In the genomic region with DNA sequence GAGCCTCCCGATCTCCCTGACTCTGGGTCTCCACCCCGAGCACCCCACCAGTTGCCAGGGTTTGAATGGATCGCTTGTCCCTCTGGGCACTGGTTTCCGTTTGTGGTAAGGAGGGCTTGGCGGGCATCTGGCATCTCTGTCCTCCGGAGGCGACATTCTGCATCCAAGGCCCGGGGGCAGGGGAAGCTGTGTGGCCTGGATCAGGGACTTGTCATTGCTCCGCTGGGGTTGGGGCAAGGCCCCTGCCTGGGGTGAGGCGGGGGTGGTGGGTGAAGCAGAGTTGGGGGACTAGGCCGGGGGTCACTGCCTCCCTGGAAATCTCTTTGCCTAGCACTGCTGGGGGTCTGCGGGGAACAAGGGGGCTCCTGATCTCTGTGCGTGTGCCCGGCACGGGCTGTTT, we compare ENCODE assay signal across 21 cellular contexts. TPM values are rescaled to one million over a fixed set of nuclear protein-coding genes. Genes with fewer than 3 reads are reported as not detected.
DNase-seq lines count a peak whose midpoint lies in the region; ATAC-seq, FAIRE-seq and TF ChIP-seq lines count a peak whose summit lies in the region.
"Had no signal": no experiment of that assay in that cellular context is flagged by ENCODE, and none has a peak within 500 bp of the region (broad histone marks: within the 10 kb centered on the region; RNA-seq: fewer than 3 reads in every experiment).

No MANE protein-coding gene starts in this region.

- H3K9me3 Mint-ChIP-seq in activated CD4-positive, alpha-beta T cell treated with anti-CD3 and anti-CD28 coated beads, Interleukin-2, amount 10 ng/mL, durations not matched to agents 7 days and 5 days: no peaks in the 10 kb centered on the region
- H3K9me3 Mint-ChIP-seq: CD4-positive, CD25-positive, alpha-beta regulatory T cell; CD8-positive, alpha-beta memory T cell had no signal

- no peak overlapping the region for H3K27ac Mint-ChIP-seq in activated CD4-positive, alpha-beta T cell treated with anti-CD3 and anti-CD28 coated beads, Interleukin-2, amount 10 ng/mL, durations not matched to agents 7 days and 5 days
- H3K27ac Mint-ChIP-seq: CD4-positive, CD25-positive, alpha-beta regulatory T cell; CD8-positive, alpha-beta memory T cell had no signal

- H3K36me3 ChIP-seq in SK-N-SH (replicated peaks in 1 of 2; ENCODE audit: control insufficient read depth in 1 of 2, insufficient read depth in 2 of 2, low read length in 1 of 2) (no peaks in the 10 kb centered on the region), BE2C (peaks cover 61% of the 10 kb centered on the region), H7 (replicated peaks; ENCODE audit: control insufficient read depth, insufficient read depth, low read length) (no peaks in the 10 kb centered on the region), H1 (ENCODE audit: control insufficient read depth in 2 of 4, insufficient read depth in 4 of 4, low read length in 3 of 4) (peaks cover 0 to 10% (median 1%) of the 10 kb centered on the region in 4 experiments; a peak in 3 of 8 replicates)

- H3K4me2 ChIP-seq in SK-N-SH: no peak overlapping the region
- no peak overlapping the region for H3K4me2 ChIP-seq in H1 (ENCODE audit: insufficient read depth in 1 of 2, low read depth in 2 of 2, low read length in 2 of 2)
- H3K4me2 ChIP-seq: A549 had no signal

- H3K4me1 Mint-ChIP-seq in activated CD4-positive, alpha-beta T cell treated with anti-CD3 and anti-CD28 coated beads, Interleukin-2, amount 10 ng/mL, durations not matched to agents 7 days and 5 days: no peaks in the 10 kb centered on the region
- H3K4me1 Mint-ChIP-seq: CD4-positive, CD25-positive, alpha-beta regulatory T cell; CD8-positive, alpha-beta memory T cell had no signal

- no peaks in the 10 kb centered on the region; the same call in 1 of the 2 replicates for H3K23me2 ChIP-seq in H1 (ENCODE audit: low read depth, low read length)

- peak overlapping the region; percentile 34 for H4K91ac ChIP-seq in H1 (replicated peaks; ENCODE audit: insufficient read length, low read length)

- H3K9me3 ChIP-seq in SK-N-SH (no peaks in the 10 kb centered on the region), BE2C (no peaks in the 10 kb centered on the region), H1 (ENCODE audit: insufficient read depth in 2 of 2, low read depth in 1 of 2, low read length in 1 of 2) (no peaks in the 10 kb centered on the region)
- H3K9me3 ChIP-seq: A549 had no signal

- POLR2A ChIA-PET in SK-N-SH (lab: Yijun Ruan, JAX): no interaction called here
- POLR2A ChIA-PET in H1 (lab: Charles Lee; ENCODE audit: partially characterized antibody): no interaction called here
- POLR2A ChIA-PET in activated CD4-positive, alpha-beta T cell treated with anti-CD3 and anti-CD28 coated beads, Interleukin-2, amount 10 ng/mL, durations not matched to agents 7 days and 5 days (lab: Charles Lee): no interaction called here

- CTCF ChIA-PET in SK-N-SH (lab: Yijun Ruan, JAX) (interaction anchor here (0.8 to 2.1 kb wide), 9 partner anchors 10 to 396 kb away, joined by 3 to 7 read pairs (median 4); no protein-coding TSS in a partner anchor), H1 (lab: Charles Lee; ENCODE audit: partially characterized antibody) (interaction anchor here (0.7 to 1.7 kb wide), 5 partner anchors 10 to 653 kb away, joined by 3 to 4 read pairs (median 3); no protein-coding TSS in a partner anchor)
- CTCF ChIA-PET in activated CD4-positive, alpha-beta T cell treated with anti-CD3 and anti-CD28 coated beads, Interleukin-2, amount 10 ng/mL, durations not matched to agents 7 days and 5 days (lab: Charles Lee): no interaction called here

- no peaks in the 10 kb centered on the region for H3K36me3 Mint-ChIP-seq in activated CD4-positive, alpha-beta T cell treated with anti-CD3 and anti-CD28 coated beads, Interleukin-2, amount 10 ng/mL, durations not matched to agents 7 days and 5 days (ENCODE audit: low read depth)
- H3K36me3 Mint-ChIP-seq: CD4-positive, CD25-positive, alpha-beta regulatory T cell; CD8-positive, alpha-beta memory T cell had no signal

- no peak overlapping the region for H3K56ac ChIP-seq in H1 (replicated peaks; ENCODE audit: insufficient read length, low read depth, low read length)

- H4K20me1 ChIP-seq in SK-N-SH (ENCODE audit: insufficient read depth) (no peaks in the 10 kb centered on the region), H1 (replicated peaks in 1 of 2; ENCODE audit: control insufficient read depth in 1 of 2, insufficient read depth in 2 of 2, low read length in 2 of 2) (peaks cover 2 to 31% of the 10 kb centered on the region in 2 experiments)

- H3K4me1 ChIP-seq in SK-N-SH (ENCODE audit: control insufficient read depth in 1 of 2, insufficient read depth in 2 of 2, low read depth in 1 of 2, low read length in 1 of 2) (peaks cover 0 to 42% of the 10 kb centered on the region in 2 experiments; a peak in 1 of 4 replicates), BE2C (peaks cover 67% of the 10 kb centered on the region), H1 (replicated peaks in 1 of 4; ENCODE audit: control insufficient read depth in 3 of 4, insufficient read depth in 4 of 4, low read length in 3 of 4) (peaks cover 11 to 38% (median 31%) of the 10 kb centered on the region in 4 experiments)
- H3K4me1 ChIP-seq: A549 had no signal

- no peak overlapping the region for H4K5ac ChIP-seq in H1 (ENCODE audit: insufficient read length, low read depth, low read length)

- H3K9ac ChIP-seq in SK-N-SH (no peak overlapping the region), H1 (replicated peaks in 1 of 4; ENCODE audit: extremely low read depth in 1 of 4, low read depth in 3 of 4, low read length in 3 of 4) (no peak overlapping the region)

- H2BK120ac ChIP-seq in H1 (replicated peaks; ENCODE audit: low read depth, low read length): no peak overlapping the region

- no peak overlapping the region for H3K14ac ChIP-seq in H1 (ENCODE audit: insufficient read length)

- no peak overlapping the region for H3K4me3 Mint-ChIP-seq in activated CD4-positive, alpha-beta T cell treated with anti-CD3 and anti-CD28 coated beads, Interleukin-2, amount 10 ng/mL, durations not matched to agents 7 days and 5 days
- H3K4me3 Mint-ChIP-seq: CD4-positive, CD25-positive, alpha-beta regulatory T cell; CD8-positive, alpha-beta memory T cell had no signal

- no peak overlapping the region for H3K23ac ChIP-seq in H1 (ENCODE audit: insufficient read length)

- no peak overlapping the region for H3K4me3 ChIP-seq in SK-N-SH (ENCODE audit: low read depth in 2 of 2, low read length in 1 of 2)
- H3K4me3 ChIP-seq in BE2C (ENCODE audit: low read depth, low read length): no peak overlapping the region
- no peak overlapping the region for H3K4me3 ChIP-seq in H7 (ENCODE audit: insufficient read depth, low read depth, low read length)
- H3K4me3 ChIP-seq in H1 (ENCODE audit: extremely low read depth in 1 of 4, insufficient read depth in 2 of 4, low read depth in 3 of 4, low read length in 4 of 4): no peak overlapping the region
- H3K4me3 ChIP-seq: A549, GM12878 had no signal

- no peak for TF ChIP-seq CTCF in SK-N-SH (IDR thresholded peaks at IDR 0.05)
- TF ChIP-seq CTCF in BE2C (IDR thresholded peaks at IDR 0.05; ENCODE audit: low read depth, low read length): no peak
- TF ChIP-seq CTCF in H1 (IDR thresholded peaks at IDR 0.05; ENCODE audit: control extremely low read depth in 1 of 3, insufficient read depth in 1 of 3, low read depth in 1 of 3, low read length in 3 of 3): no peak

- H3F3A ChIP-seq in SK-N-SH (replicated peaks; ENCODE audit: insufficient read depth): no peaks in the 10 kb centered on the region

- no peak overlapping the region for H2AK5ac ChIP-seq in H1 (ENCODE audit: low read depth, low read length)

- TF ChIP-seq RAD21 in SK-N-SH (IDR thresholded peaks at IDR 0.05; ENCODE audit: low read length) (no peak), H1 (IDR thresholded peaks at IDR 0.05 in 1 of 2, conservative IDR thresholded peaks at IDR 0.05 in 1 of 2; ENCODE audit: low read depth in 2 of 2, low read length in 2 of 2) (no peak)

- DNase-seq in SK-N-SH: peak; percentile 73
- DNase-seq in BE2C: peak; percentile 62
- peak; percentile 77 for DNase-seq in H7
- no peak for DNase-seq in H1 (ENCODE audit: low read depth in 1 of 2, low spot score in 2 of 2)
- DNase-seq in activated CD4-positive, alpha-beta T cell treated with anti-CD3 and anti-CD28 coated beads, Interleukin-2, amount 10 ng/mL, durations not matched to agents 7 days and 5 days: no peak
- DNase-seq in NCI-H1694 (lab: John Stamatoyannopoulos, UW): no peak
- DNase-seq: AML-193; CD4-positive, CD25-positive, alpha-beta regulatory T cell; CD8-positive, alpha-beta memory T cell; COR-L47; DMS 273 treated with DMSO at 0.1 percent for 48 hours; DMS53; DND-41; EL had no signal

- 70% methylated on average over 4 of the region's 15 CpGs for WGBS in SK-N-SH (ENCODE audit: low lambda C conversion rate)
- WGBS in H1 (ENCODE audit: extremely low coverage in 1 of 2, insufficient coverage in 1 of 2, insufficient read length in 1 of 2, insufficient replicate concordance in 2 of 2, low coverage in 1 of 2, low lambda C conversion rate in 2 of 2, missing lambda C conversion rate in 1 of 2), 2 experiments: 88% methylated on average over 4 of the region's 15 CpGs; no CpG with 5 or more reads in 1 of the 2 experiments

- H3K4ac ChIP-seq in H1 (replicated peaks; ENCODE audit: insufficient read length, low read depth, low read length): no peak overlapping the region

- no peaks in the 10 kb centered on the region for H3K9me2 ChIP-seq in SK-N-SH

- no peak overlapping the region for H2BK20ac ChIP-seq in H1 (ENCODE audit: low read length)

- no peak for TF ChIP-seq POLR2A in H1 (IDR thresholded peaks at IDR 0.05; ENCODE audit: control extremely low read depth in 1 of 2, low read depth in 2 of 2, low read length in 2 of 2)

- H2BK5ac ChIP-seq in H1 (ENCODE audit: low read depth, low read length): 0 out of 2 replicates have a peak overlapping the region, but pooled peaks have one; percentile 63

- FAIRE-seq in H1 (lab: Jason Lieb, UNC): no peak
- FAIRE-seq: A549, GM12878, GM19239, H54 had no signal

- H3K27me3 ChIP-seq in SK-N-SH (ENCODE audit: insufficient read depth) (no peaks in the 10 kb centered on the region), BE2C (no peaks in the 10 kb centered on the region), H7 (ENCODE audit: control insufficient read depth, insufficient read depth, low read length) (no peaks in the 10 kb centered on the region), H1 (replicated peaks in 1 of 4; ENCODE audit: control insufficient read depth in 3 of 4, extremely low read depth in 1 of 4, insufficient read depth in 3 of 4, low read length in 3 of 4) (no peaks in the 10 kb centered on the region)

- no peak overlapping the region for H2AFZ ChIP-seq in SK-N-SH (ENCODE audit: low read depth)
- no peak overlapping the region for H2AFZ ChIP-seq in H1 (ENCODE audit: low read length)

- H2BK15ac ChIP-seq in H1 (ENCODE audit: low read length): no peak overlapping the region

- H4K8ac ChIP-seq in H1 (ENCODE audit: extremely low read depth, insufficient read depth, low read length): no peak overlapping the region

- no peak overlapping the region for H2BK12ac ChIP-seq in H1 (ENCODE audit: low read depth, low read length)

- peak overlapping the region; percentile 48; the same call in 1 of the 2 replicates for H3K18ac ChIP-seq in H1 (ENCODE audit: extremely low read depth, low read length)

- H3K79me2 ChIP-seq in SK-N-SH (ENCODE audit: insufficient read depth) (no peaks in the 10 kb centered on the region), H1 (ENCODE audit: control insufficient read depth in 1 of 2, insufficient read depth in 2 of 2, low read length in 2 of 2) (peaks cover 0 to 6% of the 10 kb centered on the region in 2 experiments; a peak in 2 of 4 replicates)

- H3K27me3 Mint-ChIP-seq in activated CD4-positive, alpha-beta T cell treated with anti-CD3 and anti-CD28 coated beads, Interleukin-2, amount 10 ng/mL, durations not matched to agents 7 days and 5 days: no peaks in the 10 kb centered on the region
- H3K27me3 Mint-ChIP-seq: CD4-positive, CD25-positive, alpha-beta regulatory T cell; CD8-positive, alpha-beta memory T cell had no signal

- TF ChIP-seq EP300 in SK-N-SH (IDR thresholded peaks at IDR 0.05; ENCODE audit: borderline replicate concordance in 1 of 2, low read depth in 1 of 2, low read length in 1 of 2): no peak
- TF ChIP-seq EP300 in H1 (IDR thresholded peaks at IDR 0.05; ENCODE audit: borderline replicate concordance in 1 of 2, low read depth in 2 of 2, low read length in 2 of 2): no peak

- H3K27ac ChIP-seq in SK-N-SH (ENCODE audit: low read depth in 2 of 2, low read length in 1 of 2) (peak overlapping the region in 1 of 2 experiments; percentile 29; a peak in 1 of 4 replicates), H1 (ENCODE audit: low read depth, low read length) (no peak overlapping the region)
- H3K27ac ChIP-seq: 22Rv1, A549 had no signal

- no peak for ATAC-seq in SK-N-SH treated with all-trans-retinoic acid at 6 μM for 48 hours
- ATAC-seq in HG03442 (IDR thresholded peaks at IDR 0.05; ENCODE audit: unreplicated experiment): no peak
- ATAC-seq: A549, GM12878 had no signal

- H3K79me1 ChIP-seq in H1 (ENCODE audit: low read depth, low read length): peaks cover 14% of the 10 kb centered on the region; the same call in 1 of the 2 replicates

RNA-seq across cellular contexts. Expression of gene KIF26A, which starts 30.2 kb away (rescaled TPM):
- polyA plus RNA-seq in SK-N-SH (2012; rRNA removed) (1.4 and 1.7 TPM in 2 replicates), H1 (2011; rRNA removed) (11.5 and 25.9 TPM in 2 replicates)
- polyA plus RNA-seq in SK-N-SH (2012; cell fraction: cytosol; rRNA removed): 0.79 and 1.5 TPM in 2 replicates
- polyA plus RNA-seq in SK-N-SH (2012; cell fraction: nucleus; rRNA removed): 2.1 and 4.0 TPM in 2 replicates
- polyA plus RNA-seq in BE2C (2012; ENCODE audit: insufficient read depth, insufficient read length, low read depth): 87.1 TPM
- total RNA-seq in H7 (2014; rRNA removed; shearing (Covaris generic)): 59.2 and 61.0 TPM in 2 replicates
- total RNA-seq in H1 (2021; fragmentation: NEBNext Ultra II Directional; extraction: Animal tissue kit (Norgen Biotek cat#: 25700)): 41.6 and 42.3 TPM in 2 replicates
- polyA plus RNA-seq in H1 (2011; cell fraction: cytosol; rRNA removed): 18.3 TPM
- polyA plus RNA-seq in H1 (2011; cell fraction: nucleus; rRNA removed): 49.7 TPM
- polyA plus RNA-seq in H1 (2012, experiment 1 of 2): 14.7 to 22.6 TPM (median 20.0 TPM) in 4 replicates
- polyA plus RNA-seq in H1 (2012, experiment 2 of 2): 16.2 TPM
- 13.6 TPM for polyA plus RNA-seq in H1 (2013, experiment 1 of 2)
- polyA plus RNA-seq in H1 (2013, experiment 2 of 2): 12.8 TPM
- 2.8 and 6.1 TPM in 2 replicates for polyA minus RNA-seq in H1 (2011; rRNA and poly(A)+ RNA removed)
- 24.9 TPM for polyA minus RNA-seq in H1 (2011; cell fraction: cytosol; rRNA and poly(A)+ RNA removed)
- polyA minus RNA-seq in H1 (2011; cell fraction: nucleus; rRNA and poly(A)+ RNA removed): 24.4 TPM
- total RNA-seq in activated CD4-positive, alpha-beta T cell treated with anti-CD3 and anti-CD28 coated beads, Interleukin-2, amount 10 ng/mL, durations not matched to agents 7 days and 5 days: under 1 TPM; 0.35 to 0.50 TPM
- polyA plus RNA-seq: CD4-positive, CD25-positive, alpha-beta regulatory T cell; CD8-positive, alpha-beta memory T cell; GM12878 had no signal

Comparison
In these comparisons a context has a peak if more than half of its experiments do, and no peak if none do; other contexts are left out.
1. DNase-seq: peak in SK-N-SH (single experiment), BE2C (single experiment) and H7 (single experiment); none in H1 (0 of 2), activated CD4-positive, alpha-beta T cell treated with anti-CD3 and anti-CD28 coated beads, Interleukin-2, amount 10 ng/mL, durations not matched to agents 7 days and 5 days (single experiment) and NCI-H1694 (single experiment).
2. RNA of gene KIF26A, which starts 30.2 kb away (total RNA-seq): 59.2 to 61.0 TPM in H7 and 41.6 to 42.3 TPM in H1; 0.35 to 0.50 TPM in activated CD4-positive, alpha-beta T cell treated with anti-CD3 and anti-CD28 coated beads, Interleukin-2, amount 10 ng/mL, durations not matched to agents 7 days and 5 days; every median in the first group is over 10 times any median in the second.